Comparison of ENCODE assay signal across 5 cellular contexts in the genomic region with DNA sequence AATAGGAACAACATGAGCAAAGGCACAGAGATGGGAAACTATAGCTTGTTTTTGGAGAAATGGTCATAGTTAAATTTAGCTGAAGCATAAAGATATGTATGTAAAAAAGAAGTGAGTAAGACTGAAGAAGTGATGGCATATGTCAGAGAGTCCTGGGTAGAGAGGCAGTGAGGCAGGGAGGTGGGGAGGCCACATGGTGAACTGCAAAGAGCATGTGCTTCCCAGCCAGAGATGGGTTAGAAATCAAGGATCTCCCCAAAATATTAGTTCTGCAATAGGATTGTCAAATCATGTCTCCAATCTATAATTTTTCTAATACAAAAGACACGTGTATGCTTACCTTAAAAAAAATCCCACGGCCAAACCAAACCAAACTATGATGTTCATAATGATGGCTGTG.
"Had no signal": no experiment of that assay in that cellular context is flagged by ENCODE, and none has a peak within 500 bp of the region (broad histone marks: within the 10 kb centered on the region; RNA-seq: fewer than 3 reads in every experiment).

No MANE protein-coding gene starts in this region.

- H3K4me3 ChIP-seq: SJSA1 had no signal

- H3K36me3 ChIP-seq: brain microvascular endothelial cell, SJSA1 had no signal

- H3K9me3 ChIP-seq: SJSA1 had no signal

- H3K27me3 ChIP-seq: brain microvascular endothelial cell, SJSA1 had no signal

- H3K27ac ChIP-seq: brain microvascular endothelial cell, SJSA1 had no signal

- FAIRE-seq: RCC 7860 had no signal

- DNase-seq: activated naive CD4-positive, alpha-beta T cell; cerebellar nuclear complex had no signal

- H3K4me1 ChIP-seq: SJSA1 had no signal
